In the genomic region with DNA sequence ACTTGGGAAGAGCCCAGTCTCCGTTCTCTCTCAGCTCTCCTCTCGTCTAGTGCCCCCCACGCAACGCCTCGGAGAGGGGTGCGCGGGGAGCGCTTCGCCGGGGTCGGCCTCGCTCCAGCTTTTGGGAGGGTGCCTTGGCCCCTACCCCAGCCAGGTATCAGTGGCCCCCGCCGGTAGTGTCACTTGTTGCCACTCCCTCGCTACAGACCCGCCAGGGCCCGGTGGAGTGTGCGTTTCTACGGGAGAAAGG, we compare ENCODE assay signal across 11 cellular contexts. TPM values are rescaled to one million over a fixed set of nuclear protein-coding genes. Genes with fewer than 3 reads are reported as not detected.
DNase-seq lines count a peak whose midpoint lies in the region; ATAC-seq and TF ChIP-seq lines count a peak whose summit lies in the region.
"Had no signal": no experiment of that assay in that cellular context is flagged by ENCODE, and none has a peak within 500 bp of the region (broad histone marks: within the 10 kb centered on the region; RNA-seq: fewer than 3 reads in every experiment).

No MANE protein-coding gene starts in this region.

- TF ChIP-seq POLR2A in lower leg skin (IDR thresholded peaks at IDR 0.05) (no peak), stomach (IDR thresholded peaks at IDR 0.05) (no peak)

- TF ChIP-seq CTCF in chondrocyte (IDR thresholded peaks at IDR 0.05) (no peak), lower leg skin (IDR thresholded peaks at IDR 0.05) (no peak), stomach (IDR thresholded peaks at IDR 0.05) (no peak), GM10248 (IDR thresholded peaks at IDR 0.05; ENCODE audit: control extremely low read depth, extremely low read depth, low read depth, missing control alignments) (no peak)

- H3K4me3 ChIP-seq in HUES6 (ENCODE audit: low read depth, low read length) (peak overlapping the region; percentile 80), lower leg skin (ENCODE audit: low read depth, poor library complexity, severe bottlenecking) (peak overlapping the region; percentile 27), stomach (peak overlapping the region; percentile 58 to 67 (median 60))

- no peak for ATAC-seq in GM21529 (IDR thresholded peaks at IDR 0.05; ENCODE audit: unreplicated experiment)

- H3K4me1 Mint-ChIP-seq in chondrocyte (ENCODE audit: low read depth), result peaks cover 45% of the 10 kb centered on the region

- POLR2A ChIA-PET in GM10248 (lab: Yijun Ruan, JAX), result no interaction called here

- H3K36me3 Mint-ChIP-seq in chondrocyte (ENCODE audit: low read depth), result peaks cover 8% of the 10 kb centered on the region

- H3K27me3 Mint-ChIP-seq in chondrocyte (ENCODE audit: low read depth), result no peaks in the 10 kb centered on the region

- peaks cover 3% of the 10 kb centered on the region for H3K9me3 Mint-ChIP-seq in chondrocyte (ENCODE audit: low read depth)

- no peaks in the 10 kb centered on the region for H3K9me3 ChIP-seq in HUES6 (ENCODE audit: control insufficient read depth, insufficient read depth, low read depth, low read length)
- no peaks in the 10 kb centered on the region for H3K9me3 ChIP-seq in stomach

- H3K27ac ChIP-seq in HUES6 (ENCODE audit: low read depth, low read length) (peak overlapping the region; percentile 62; the same call in 1 of the 2 replicates), stomach (peak overlapping the region; percentile 72 to 92 (median 90))
- H3K27ac ChIP-seq: foreskin keratinocyte had no signal

- H3K27me3 ChIP-seq in HUES6 (ENCODE audit: control insufficient read depth, insufficient read depth, low read length), result peaks cover 76% of the 10 kb centered on the region
- peaks cover 0 to 57% (median 34%) of the 10 kb centered on the region in 3 donors for H3K27me3 ChIP-seq in stomach

- H3K4me1 ChIP-seq in HUES6 (ENCODE audit: control insufficient read depth, insufficient read depth, low read length), result peaks cover 14% of the 10 kb centered on the region
- H3K4me1 ChIP-seq in stomach, result peaks cover 0 to 64% (median 44%) of the 10 kb centered on the region in 4 donors
- H3K4me1 ChIP-seq: foreskin keratinocyte had no signal

- peak overlapping the region; percentile 97 for H3K9ac ChIP-seq in HUES6 (ENCODE audit: low read length)

- no peak for TF ChIP-seq EP300 in stomach (IDR thresholded peaks at IDR 0.05)

- peak overlapping the region; percentile 96 for H3K27ac Mint-ChIP-seq in chondrocyte (ENCODE audit: unreplicated experiment)

- H3K4me3 Mint-ChIP-seq in chondrocyte (ENCODE audit: unreplicated experiment), result peak overlapping the region; percentile 88

- H3K36me3 ChIP-seq in HUES6 (ENCODE audit: control insufficient read depth, insufficient read depth, low read length) (no peaks in the 10 kb centered on the region; the same call in 1 of the 2 replicates), stomach (no peaks in the 10 kb centered on the region)

- 0 to 3% methylated on average over 2 to 17 of the region's 19 CpGs for WGBS in lower leg skin, 2 donors
- WGBS in stomach, 5 donors, result 0 to 9% (median 3%) methylated on average over 2 to 19 of the region's 19 CpGs

- CTCF ChIA-PET in GM10248 (lab: Yijun Ruan, JAX), result no interaction called here

- no peak for DNase-seq in chondrocyte (ENCODE audit: low spot score)
- no peak for DNase-seq in lower leg skin (ENCODE audit: low spot score in 2 of 2)
- no peak for DNase-seq in stomach
- DNase-seq in activated effector memory CD4-positive, alpha-beta T cell treated with anti-CD3 and anti-CD28 coated beads, Interleukin-2, amount 50 U/mL, for 16 hours, result no peak
- no peak for DNase-seq in GM10248 (ENCODE audit: extremely low spot score)
- DNase-seq in UCSD-AML1 (lab: John Stamatoyannopoulos, UW; ENCODE audit: unreplicated experiment), result no peak
- DNase-seq: activated CD8-positive, alpha-beta memory T cell treated with anti-CD3 and anti-CD28 coated beads, Interleukin-2, amount 50 U/mL, for 4 hours; SHP77 treated with DMSO at 0.1 percent for 48 hours had no signal

- intact Hi-C loops in lower leg skin (cut with DNase I; ENCODE audit: low total_unique reads), result no loop called here
- intact Hi-C loops in stomach (cut with DNase I; ENCODE audit: low total_unique reads), result no loop called here

RNA-seq across cellular contexts. Expression of a gene that starts 0.8 kb away (rescaled TPM):
- 936 to 1,062 TPM (median 970 TPM) in 3 replicates for total RNA-seq in chondrocyte
- total RNA-seq in lower leg skin, result 10 to 100 TPM; 37.4 to 78.8 (median 47.5) TPM
- total RNA-seq in stomach, result 100 to 1,000 TPM in 2 of 5 donors, 10 to 100 TPM in 2, 1 to 10 TPM in 1; 4.1 to 171 (median 81.7) TPM
- 1 to 10 TPM; 2.2 to 6.9 (median 4.9) TPM for polyA plus RNA-seq in stomach

Comparison
In these comparisons a context has a peak if more than half of its experiments do, and no peak if none do; other contexts are left out.
1. H3K4me3 ChIP-seq: peak in every context shown above with its lines; median percentile 80 in HUES6; 60 in stomach; 27 in lower leg skin.